Comparison of ENCODE assay signal across 2 cellular contexts in genomic region chr4:94653095-94653649, GRCh38.
TF ChIP-seq lines count a peak whose summit lies in the region.

No MANE protein-coding gene starts in this region.

TF ChIP-seq in A549, 52 proteins besides CTCF, POLR2A, EP300 and RAD21 (continued from another document):
- TF ChIP-seq REST (IDR thresholded peaks at IDR 0.05): no peak
- TF ChIP-seq ZSCAN20 (CRISPR knock-in tag; IDR thresholded peaks at IDR 0.05): no peak
- no peak for TF ChIP-seq ZFP36 (IDR thresholded peaks at IDR 0.05; ENCODE audit: borderline replicate concordance, partially characterized antibody)

TF ChIP-seq in K562, 482 proteins besides CTCF, POLR2A, EP300 and RAD21 (continued from another document):
- TF ChIP-seq ZBTB9 (CRISPR knock-in tag; IDR thresholded peaks at IDR 0.05) (no peak), TBL1XR1 (IDR thresholded peaks at IDR 0.05; ENCODE audit: low read length in 2 of 2) (no peak), MNT (conservative IDR thresholded peaks at IDR 0.05) (0 out of 4 replicates have a peak, but pooled peaks of 1 of the 2 experiments have one; percentile 37), SREBF1 (IDR thresholded peaks at IDR 0.05; ENCODE audit: borderline replicate concordance, low read depth, low read length) (no peak), CEBPZ (IDR thresholded peaks at IDR 0.05; ENCODE audit: borderline replicate concordance, low read depth, low read length) (no peak), KAT8 (IDR thresholded peaks at IDR 0.05; ENCODE audit: low read depth) (no peak), MTA2 (IDR thresholded peaks at IDR 0.05; ENCODE audit: low read depth) (peak; percentile 56; the same call in 1 of the 2 replicates), ZNF431 (CRISPR knock-in tag; IDR thresholded peaks at IDR 0.05) (no peak), SMARCA4 (IDR thresholded peaks at IDR 0.05) (peak; percentile 27; the same call in 1 of the 2 replicates), LARP7 (IDR thresholded peaks at IDR 0.05) (no peak), GATA2 (CRISPR knock-in tag; IDR thresholded peaks at IDR 0.05) (0 out of 2 replicates have a peak, but pooled peaks have one; percentile 39), ZNF586 (CRISPR knock-in tag; conservative IDR thresholded peaks at IDR 0.05) (no peak), ZNF639 (CRISPR knock-in tag; conservative IDR thresholded peaks at IDR 0.05 in 1 of 2, IDR thresholded peaks at IDR 0.05 in 1 of 2) (peak in 1 of 2 experiments; percentile 57; a peak in 1 of 4 replicates), MECOM (CRISPR knock-in tag; IDR thresholded peaks at IDR 0.05) (no peak), KDM1A (IDR thresholded peaks at IDR 0.05) (peak; percentile 88 to 90), RCOR1 (IDR thresholded peaks at IDR 0.05; ENCODE audit: borderline replicate concordance in 1 of 2, low read depth in 2 of 2, low read length in 2 of 2) (peak; percentile 33 to 78; a peak in 2 of 4 replicates), NCOR1 (IDR thresholded peaks at IDR 0.05) (peak; percentile 75), CBFA2T2 (conservative IDR thresholded peaks at IDR 0.05) (peak; percentile 85), HDAC1 (IDR thresholded peaks at IDR 0.05) (0 out of 4 replicates have a peak, but pooled peaks of 1 of the 2 experiments have one; percentile 35), SMAD4 (CRISPR knock-in tag; conservative IDR thresholded peaks at IDR 0.05) (peak; percentile 48), SMAD3 (CRISPR knock-in tag; conservative IDR thresholded peaks at IDR 0.05) (no peak), TEAD4 (IDR thresholded peaks at IDR 0.05; ENCODE audit: low read length) (peak; percentile 96), TEAD4 (CRISPR knock-in tag; IDR thresholded peaks at IDR 0.05; ENCODE audit: borderline replicate concordance) (no peak), KLF1 (tag; IDR thresholded peaks at IDR 0.05) (no peak), HMBOX1 (IDR thresholded peaks at IDR 0.05) (peak; percentile 91), ZNF511 (CRISPR knock-in tag; IDR thresholded peaks at IDR 0.05) (no peak), HDAC2 (IDR thresholded peaks at IDR 0.05) (peak; percentile 54; the same call in 1 of the 2 replicates), TEAD1 (CRISPR knock-in tag; IDR thresholded peaks at IDR 0.05) (0 out of 4 replicates have a peak, but pooled peaks of 1 of the 2 experiments have one; percentile 32), STAT5A (IDR thresholded peaks at IDR 0.05; ENCODE audit: borderline replicate concordance, low read length) (peak; percentile 61), DPF2 (IDR thresholded peaks at IDR 0.05) (0 out of 2 replicates have a peak, but pooled peaks have one; percentile 22), SPI1 (IDR thresholded peaks at IDR 0.05; ENCODE audit: borderline replicate concordance, low read depth, low read length) (no peak), PML (IDR thresholded peaks at IDR 0.05; ENCODE audit: low read length) (peak; percentile 85), ZNF589 (CRISPR knock-in tag; IDR thresholded peaks at IDR 0.05; ENCODE audit: low read depth) (0 out of 2 replicates have a peak, but pooled peaks have one; percentile 22), PHTF2 (CRISPR knock-in tag; IDR thresholded peaks at IDR 0.05) (no peak), KLF16 (IDR thresholded peaks at IDR 0.05) (peak; percentile 65; the same call in 1 of the 2 replicates), CHAMP1 (IDR thresholded peaks at IDR 0.05) (no peak), FOXJ2 (tag; IDR thresholded peaks at IDR 0.05) (no peak), VEZF1 (CRISPR knock-in tag; IDR thresholded peaks at IDR 0.05) (peak; percentile 58), YBX1 (IDR thresholded peaks at IDR 0.05) (no peak), E2F8 (IDR thresholded peaks at IDR 0.05; ENCODE audit: low read depth, partially characterized antibody) (no peak)
